Comparison of ENCODE assay signal across 1 cellular context in the genomic region with DNA sequence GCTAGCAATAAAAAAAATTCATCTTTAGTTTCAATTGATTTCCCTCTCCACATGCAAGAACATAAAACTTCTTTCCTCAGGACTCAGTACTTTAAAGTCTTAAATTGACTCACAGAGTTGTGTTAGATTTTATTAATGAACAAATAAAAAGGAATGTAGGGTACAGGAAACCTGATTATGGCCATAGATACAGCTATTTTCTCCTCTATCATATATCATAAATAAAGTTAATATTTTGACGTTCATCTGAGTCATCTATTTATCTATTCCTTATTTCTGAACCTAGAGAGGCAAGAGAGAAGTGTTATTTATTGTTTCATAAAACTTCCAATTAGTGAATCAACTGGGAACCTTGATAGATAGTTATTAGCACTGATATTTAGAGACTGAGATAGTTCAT.
TF ChIP-seq lines count a peak whose summit lies in the region.

No MANE protein-coding gene starts in this region.

TF ChIP-seq in SK-N-SH, 30 proteins besides CTCF, POLR2A, EP300 and RAD21 (continued from another document):
- TF ChIP-seq, protein P1, sequence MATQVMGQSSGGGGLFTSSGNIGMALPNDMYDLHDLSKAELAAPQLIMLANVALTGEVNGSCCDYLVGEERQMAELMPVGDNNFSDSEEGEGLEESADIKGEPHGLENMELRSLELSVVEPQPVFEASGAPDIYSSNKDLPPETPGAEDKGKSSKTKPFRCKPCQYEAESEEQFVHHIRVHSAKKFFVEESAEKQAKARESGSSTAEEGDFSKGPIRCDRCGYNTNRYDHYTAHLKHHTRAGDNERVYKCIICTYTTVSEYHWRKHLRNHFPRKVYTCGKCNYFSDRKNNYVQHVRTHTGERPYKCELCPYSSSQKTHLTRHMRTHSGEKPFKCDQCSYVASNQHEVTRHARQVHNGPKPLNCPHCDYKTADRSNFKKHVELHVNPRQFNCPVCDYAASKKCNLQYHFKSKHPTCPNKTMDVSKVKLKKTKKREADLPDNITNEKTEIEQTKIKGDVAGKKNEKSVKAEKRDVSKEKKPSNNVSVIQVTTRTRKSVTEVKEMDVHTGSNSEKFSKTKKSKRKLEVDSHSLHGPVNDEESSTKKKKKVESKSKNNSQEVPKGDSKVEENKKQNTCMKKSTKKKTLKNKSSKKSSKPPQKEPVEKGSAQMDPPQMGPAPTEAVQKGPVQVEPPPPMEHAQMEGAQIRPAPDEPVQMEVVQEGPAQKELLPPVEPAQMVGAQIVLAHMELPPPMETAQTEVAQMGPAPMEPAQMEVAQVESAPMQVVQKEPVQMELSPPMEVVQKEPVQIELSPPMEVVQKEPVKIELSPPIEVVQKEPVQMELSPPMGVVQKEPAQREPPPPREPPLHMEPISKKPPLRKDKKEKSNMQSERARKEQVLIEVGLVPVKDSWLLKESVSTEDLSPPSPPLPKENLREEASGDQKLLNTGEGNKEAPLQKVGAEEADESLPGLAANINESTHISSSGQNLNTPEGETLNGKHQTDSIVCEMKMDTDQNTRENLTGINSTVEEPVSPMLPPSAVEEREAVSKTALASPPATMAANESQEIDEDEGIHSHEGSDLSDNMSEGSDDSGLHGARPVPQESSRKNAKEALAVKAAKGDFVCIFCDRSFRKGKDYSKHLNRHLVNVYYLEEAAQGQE (IDR thresholded peaks at IDR 0.05; ENCODE audit: low read depth, low read length), result no peak
- no peak for TF ChIP-seq RCOR1 (IDR thresholded peaks at IDR 0.05; ENCODE audit: low read length)
- TF ChIP-seq GATA2 (CRISPR knock-in tag; IDR thresholded peaks at IDR 0.05), result no peak
- TF ChIP-seq NFIC (IDR thresholded peaks at IDR 0.05; ENCODE audit: borderline replicate concordance), result peak; percentile 9; the same call in 1 of the 2 replicates
- no peak for TF ChIP-seq POLR2AphosphoS5 (IDR thresholded peaks at IDR 0.05; ENCODE audit: low read depth, low read length)
- TF ChIP-seq, protein P2, sequence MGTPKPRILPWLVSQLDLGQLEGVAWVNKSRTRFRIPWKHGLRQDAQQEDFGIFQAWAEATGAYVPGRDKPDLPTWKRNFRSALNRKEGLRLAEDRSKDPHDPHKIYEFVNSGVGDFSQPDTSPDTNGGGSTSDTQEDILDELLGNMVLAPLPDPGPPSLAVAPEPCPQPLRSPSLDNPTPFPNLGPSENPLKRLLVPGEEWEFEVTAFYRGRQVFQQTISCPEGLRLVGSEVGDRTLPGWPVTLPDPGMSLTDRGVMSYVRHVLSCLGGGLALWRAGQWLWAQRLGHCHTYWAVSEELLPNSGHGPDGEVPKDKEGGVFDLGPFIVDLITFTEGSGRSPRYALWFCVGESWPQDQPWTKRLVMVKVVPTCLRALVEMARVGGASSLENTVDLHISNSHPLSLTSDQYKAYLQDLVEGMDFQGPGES (IDR thresholded peaks at IDR 0.05; ENCODE audit: low read depth, low read length), result no peak
- TF ChIP-seq, protein P3, sequence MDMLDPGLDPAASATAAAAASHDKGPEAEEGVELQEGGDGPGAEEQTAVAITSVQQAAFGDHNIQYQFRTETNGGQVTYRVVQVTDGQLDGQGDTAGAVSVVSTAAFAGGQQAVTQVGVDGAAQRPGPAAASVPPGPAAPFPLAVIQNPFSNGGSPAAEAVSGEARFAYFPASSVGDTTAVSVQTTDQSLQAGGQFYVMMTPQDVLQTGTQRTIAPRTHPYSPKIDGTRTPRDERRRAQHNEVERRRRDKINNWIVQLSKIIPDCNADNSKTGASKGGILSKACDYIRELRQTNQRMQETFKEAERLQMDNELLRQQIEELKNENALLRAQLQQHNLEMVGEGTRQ (IDR thresholded peaks at IDR 0.05; ENCODE audit: borderline replicate concordance, low read depth, low read length), result no peak
- no peak for TF ChIP-seq GABPA (IDR thresholded peaks at IDR 0.05; ENCODE audit: low read depth)
- TF ChIP-seq, protein P4, sequence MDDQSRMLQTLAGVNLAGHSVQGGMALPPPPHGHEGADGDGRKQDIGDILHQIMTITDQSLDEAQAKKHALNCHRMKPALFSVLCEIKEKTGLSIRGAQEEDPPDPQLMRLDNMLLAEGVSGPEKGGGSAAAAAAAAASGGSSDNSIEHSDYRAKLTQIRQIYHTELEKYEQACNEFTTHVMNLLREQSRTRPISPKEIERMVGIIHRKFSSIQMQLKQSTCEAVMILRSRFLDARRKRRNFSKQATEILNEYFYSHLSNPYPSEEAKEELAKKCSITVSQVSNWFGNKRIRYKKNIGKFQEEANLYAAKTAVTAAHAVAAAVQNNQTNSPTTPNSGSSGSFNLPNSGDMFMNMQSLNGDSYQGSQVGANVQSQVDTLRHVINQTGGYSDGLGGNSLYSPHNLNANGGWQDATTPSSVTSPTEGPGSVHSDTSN (IDR thresholded peaks at IDR 0.05), result no peak; the same call in 1 of the 2 replicates
- no peak for TF ChIP-seq YY1 (IDR thresholded peaks at IDR 0.05; ENCODE audit: low read depth)
- TF ChIP-seq FOXM1 (IDR thresholded peaks at IDR 0.05; ENCODE audit: low read depth), result no peak
- no peak for TF ChIP-seq SMC3 (IDR thresholded peaks at IDR 0.05; ENCODE audit: low read depth, low read length)
- no peak for TF ChIP-seq RFX5 (IDR thresholded peaks at IDR 0.05; ENCODE audit: low read length)
- no peak for TF ChIP-seq TAF1 (IDR thresholded peaks at IDR 0.05; ENCODE audit: borderline replicate concordance, low read depth, low read length)
- TF ChIP-seq JUND (IDR thresholded peaks at IDR 0.05), result peak; percentile 42; the same call in 1 of the 2 replicates
